ENCODE assay signal across 1 cellular context in genomic region chr6:3383525-3383924, GRCh38.
A peak's percentile ranks its signal among the peaks of the same experiment; 100 is the strongest.
TF ChIP-seq lines count a peak whose summit lies in the region.

No MANE protein-coding gene starts in this region.

TF ChIP-seq in HepG2, 621 proteins besides CTCF, POLR2A, EP300 and RAD21 (continued from another document and continues in another):
- TF ChIP-seq KDM2A (CRISPR knock-in tag; IDR thresholded peaks at IDR 0.05; ENCODE audit: borderline replicate concordance, low read depth), result no peak
- TF ChIP-seq WIZ (CRISPR knock-in tag; IDR thresholded peaks at IDR 0.05), result no peak
- TF ChIP-seq, protein P1, sequence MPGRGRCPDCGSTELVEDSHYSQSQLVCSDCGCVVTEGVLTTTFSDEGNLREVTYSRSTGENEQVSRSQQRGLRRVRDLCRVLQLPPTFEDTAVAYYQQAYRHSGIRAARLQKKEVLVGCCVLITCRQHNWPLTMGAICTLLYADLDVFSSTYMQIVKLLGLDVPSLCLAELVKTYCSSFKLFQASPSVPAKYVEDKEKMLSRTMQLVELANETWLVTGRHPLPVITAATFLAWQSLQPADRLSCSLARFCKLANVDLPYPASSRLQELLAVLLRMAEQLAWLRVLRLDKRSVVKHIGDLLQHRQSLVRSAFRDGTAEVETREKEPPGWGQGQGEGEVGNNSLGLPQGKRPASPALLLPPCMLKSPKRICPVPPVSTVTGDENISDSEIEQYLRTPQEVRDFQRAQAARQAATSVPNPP (CRISPR knock-in tag; IDR thresholded peaks at IDR 0.05), result no peak
- TF ChIP-seq FUBP1 (CRISPR knock-in tag; IDR thresholded peaks at IDR 0.05; ENCODE audit: borderline replicate concordance), result no peak
- TF ChIP-seq SNAPC4 (CRISPR knock-in tag; IDR thresholded peaks at IDR 0.05), result no peak
- no peak for TF ChIP-seq CHD4 (IDR thresholded peaks at IDR 0.05; ENCODE audit: borderline replicate concordance, low read length)
- TF ChIP-seq GATAD2A (CRISPR knock-in tag; IDR thresholded peaks at IDR 0.05), result peak; percentile 57; the same call in 1 of the 2 replicates
- TF ChIP-seq ATAD3A (CRISPR knock-in tag; IDR thresholded peaks at IDR 0.05), result no peak
- peak; percentile 57; the same call in 1 of the 2 replicates for TF ChIP-seq TFDP2 (CRISPR knock-in tag; IDR thresholded peaks at IDR 0.05)
- TF ChIP-seq MEIS1 (CRISPR knock-in tag; IDR thresholded peaks at IDR 0.05; ENCODE audit: borderline replicate concordance), result no peak
- no peak for TF ChIP-seq PHF21A (CRISPR knock-in tag; IDR thresholded peaks at IDR 0.05)
- TF ChIP-seq ZNF260 (CRISPR knock-in tag; IDR thresholded peaks at IDR 0.05; ENCODE audit: borderline replicate concordance, low read depth), result no peak
- no peak for TF ChIP-seq NFE2 (CRISPR knock-in tag; IDR thresholded peaks at IDR 0.05)
- no peak for TF ChIP-seq MEIS2 (CRISPR knock-in tag; IDR thresholded peaks at IDR 0.05)
- no peak for TF ChIP-seq JUND (CRISPR knock-in tag; IDR thresholded peaks at IDR 0.05)
- peak; percentile 43; the same call in 1 of the 2 replicates for TF ChIP-seq KDM5B (CRISPR knock-in tag; IDR thresholded peaks at IDR 0.05; ENCODE audit: borderline replicate concordance)
- no peak for TF ChIP-seq TOPORS (CRISPR knock-in tag; IDR thresholded peaks at IDR 0.05)
- TF ChIP-seq ZFP1 (CRISPR knock-in tag; IDR thresholded peaks at IDR 0.05), result no peak
- no peak for TF ChIP-seq CHCHD3 (CRISPR knock-in tag; IDR thresholded peaks at IDR 0.05)
- no peak for TF ChIP-seq ZNF790 (CRISPR knock-in tag; IDR thresholded peaks at IDR 0.05; ENCODE audit: borderline replicate concordance)
- TF ChIP-seq IKZF5 (CRISPR knock-in tag; IDR thresholded peaks at IDR 0.05), result no peak
- TF ChIP-seq NR3C1 (CRISPR knock-in tag; IDR thresholded peaks at IDR 0.05), result no peak
- no peak for TF ChIP-seq NCOA1 (CRISPR knock-in tag; IDR thresholded peaks at IDR 0.05)
- no peak for TF ChIP-seq ZNF441 (CRISPR knock-in tag; IDR thresholded peaks at IDR 0.05; ENCODE audit: borderline replicate concordance)
- peak; percentile 45; the same call in 1 of the 2 replicates for TF ChIP-seq PITX1 (CRISPR knock-in tag; IDR thresholded peaks at IDR 0.05)
- peak; percentile 75; the same call in 1 of the 2 replicates for TF ChIP-seq ZBTB4 (CRISPR knock-in tag; IDR thresholded peaks at IDR 0.05; ENCODE audit: borderline replicate concordance)
- no peak for TF ChIP-seq ZNF792 (CRISPR knock-in tag; IDR thresholded peaks at IDR 0.05)
- TF ChIP-seq, protein P2, sequence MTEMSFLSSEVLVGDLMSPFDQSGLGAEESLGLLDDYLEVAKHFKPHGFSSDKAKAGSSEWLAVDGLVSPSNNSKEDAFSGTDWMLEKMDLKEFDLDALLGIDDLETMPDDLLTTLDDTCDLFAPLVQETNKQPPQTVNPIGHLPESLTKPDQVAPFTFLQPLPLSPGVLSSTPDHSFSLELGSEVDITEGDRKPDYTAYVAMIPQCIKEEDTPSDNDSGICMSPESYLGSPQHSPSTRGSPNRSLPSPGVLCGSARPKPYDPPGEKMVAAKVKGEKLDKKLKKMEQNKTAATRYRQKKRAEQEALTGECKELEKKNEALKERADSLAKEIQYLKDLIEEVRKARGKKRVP (CRISPR knock-in tag; IDR thresholded peaks at IDR 0.05), result peak in 1 of 2 experiments; percentile 76; a peak in 2 of 4 replicates
- TF ChIP-seq MYC (CRISPR knock-in tag; IDR thresholded peaks at IDR 0.05; ENCODE audit: borderline replicate concordance), result no peak
- TF ChIP-seq KLF11 (CRISPR knock-in tag; IDR thresholded peaks at IDR 0.05), result no peak
- peak; percentile 49; the same call in 1 of the 2 replicates for TF ChIP-seq RXRA (CRISPR knock-in tag; IDR thresholded peaks at IDR 0.05)
- TF ChIP-seq HIC2 (CRISPR knock-in tag; IDR thresholded peaks at IDR 0.05; ENCODE audit: low read depth), result no peak
- no peak for TF ChIP-seq ZNF207 (IDR thresholded peaks at IDR 0.05; ENCODE audit: borderline replicate concordance)
- no peak for TF ChIP-seq ZNF644 (CRISPR knock-in tag; IDR thresholded peaks at IDR 0.05; ENCODE audit: low read depth)
- TF ChIP-seq TBX3 (IDR thresholded peaks at IDR 0.05; ENCODE audit: borderline replicate concordance), result no peak
- TF ChIP-seq ELF3 (CRISPR knock-in tag; IDR thresholded peaks at IDR 0.05), result no peak
- peak; percentile 67 for TF ChIP-seq ZNF687 (CRISPR knock-in tag; IDR thresholded peaks at IDR 0.05)
- TF ChIP-seq ZKSCAN8 (CRISPR knock-in tag; IDR thresholded peaks at IDR 0.05; ENCODE audit: borderline replicate concordance), result peak; percentile 18; the same call in 1 of the 2 replicates
- peak; percentile 42; the same call in 1 of the 2 replicates for TF ChIP-seq HOXA3 (CRISPR knock-in tag; IDR thresholded peaks at IDR 0.05)
- no peak for TF ChIP-seq ATRX (CRISPR knock-in tag; IDR thresholded peaks at IDR 0.05; ENCODE audit: borderline replicate concordance)
- no peak for TF ChIP-seq ZNF737 (CRISPR knock-in tag; IDR thresholded peaks at IDR 0.05; ENCODE audit: borderline replicate concordance)
- no peak for TF ChIP-seq MZF1 (CRISPR knock-in tag; IDR thresholded peaks at IDR 0.05; ENCODE audit: borderline replicate concordance)
